ENCODE assay signal across 25 cellular contexts in the genomic region with DNA sequence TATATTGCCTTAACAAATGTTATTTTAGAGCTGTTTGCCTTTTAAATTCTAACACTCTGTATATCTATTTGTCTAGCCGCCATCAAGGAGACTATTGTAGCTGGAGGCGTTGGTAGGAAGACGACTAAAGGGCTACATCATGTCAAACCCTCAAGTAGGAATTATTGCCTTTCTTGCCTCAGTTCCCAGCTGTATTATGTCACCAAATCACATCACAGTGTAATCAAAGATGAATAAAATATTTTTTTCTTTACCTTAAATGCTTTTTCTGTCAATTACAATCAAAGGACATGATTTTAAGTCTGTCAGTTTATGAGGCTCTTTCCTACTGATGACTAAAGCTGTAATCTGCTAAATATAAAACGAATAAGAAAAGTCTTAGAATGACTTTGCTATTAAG.
"Had no signal": no experiment of that assay in that cellular context is flagged by ENCODE, and none has a peak within 500 bp of the region (broad histone marks: within the 10 kb centered on the region; RNA-seq: fewer than 3 reads in every experiment).

No MANE protein-coding gene starts in this region.

- H3K4me1 Mint-ChIP-seq: endodermal cell had no signal

- H3K4me3 ChIP-seq: colonic mucosa, coronary artery, dorsolateral prefrontal cortex, esophagus muscularis mucosa, esophagus squamous epithelium, gastrocnemius medialis, gastroesophageal sphincter, heart left ventricle, heart right ventricle had no signal

- H3K9me3 ChIP-seq: colonic mucosa, esophagus squamous epithelium, gastrocnemius medialis had no signal

- DNase-seq: colonic mucosa; cortex of kidney; dermis blood vessel endothelial cell; dorsolateral prefrontal cortex; effector CD4-positive, alpha-beta T cell; effector CD8-positive, alpha-beta T cell; effector memory CD4-positive, alpha-beta T cell; effector memory CD8-positive, alpha-beta T cell; endodermal cell; erythroblast; esophagus squamous epithelium; foreskin fibroblast; foreskin keratinocyte; foreskin melanocyte; gastrocnemius medialis; glutamatergic neuron; head of caudate nucleus; heart left ventricle; heart right ventricle had no signal

- H3K4me1 ChIP-seq: colonic mucosa, esophagus muscularis mucosa, esophagus squamous epithelium, foreskin keratinocyte, gastrocnemius medialis, gastroesophageal sphincter, heart left ventricle, heart right ventricle had no signal

- H3K27me3 Mint-ChIP-seq: dendritic cell treated with granulocyte-macrophage colony-stimulating factor and Interleukin-4, amounts not matched to agents 40 ng/mL and 50 ng/mL, for 4 days; effector memory CD8-positive, alpha-beta T cell had no signal

- H3K9me3 Mint-ChIP-seq: effector memory CD8-positive, alpha-beta T cell had no signal

- H3K27ac Mint-ChIP-seq: dendritic cell treated with granulocyte-macrophage colony-stimulating factor and Interleukin-4, amounts not matched to agents 40 ng/mL and 50 ng/mL, for 4 days; effector memory CD8-positive, alpha-beta T cell; endodermal cell had no signal

- H3K4me3 Mint-ChIP-seq: dendritic cell treated with granulocyte-macrophage colony-stimulating factor and Interleukin-4, amounts not matched to agents 40 ng/mL and 50 ng/mL, for 4 days; effector memory CD8-positive, alpha-beta T cell; endodermal cell had no signal

- H3K27me3 ChIP-seq: colonic mucosa, dorsolateral prefrontal cortex, esophagus muscularis mucosa, esophagus squamous epithelium, foreskin keratinocyte, gastrocnemius medialis, gastroesophageal sphincter, heart left ventricle, heart right ventricle had no signal

- H3K27ac ChIP-seq: colonic mucosa, coronary artery, dorsolateral prefrontal cortex, epithelial cell of prostate, esophagus muscularis mucosa, esophagus squamous epithelium, foreskin keratinocyte, gastrocnemius medialis, gastroesophageal sphincter, heart left ventricle, heart right ventricle had no signal

- H3K36me3 ChIP-seq: colonic mucosa, esophagus muscularis mucosa, esophagus squamous epithelium, gastrocnemius medialis, gastroesophageal sphincter, heart left ventricle, heart right ventricle had no signal

- ATAC-seq: effector memory CD8-positive, alpha-beta T cell; esophagus mucosa; foreskin keratinocyte; gastrocnemius medialis; gastroesophageal sphincter; heart left ventricle; heart right ventricle had no signal
